ENCODE assay signal across 9 cellular contexts in genomic region chr1:218463194-218464156, GRCh38.
A peak's percentile ranks its signal among the peaks of the same experiment; 100 is the strongest.
DNase-seq lines count a peak whose midpoint lies in the region; ATAC-seq and TF ChIP-seq lines count a peak whose summit lies in the region.
"Had no signal": no experiment of that assay in that cellular context is flagged by ENCODE, and none has a peak within 500 bp of the region (broad histone marks: within the 10 kb centered on the region; RNA-seq: fewer than 3 reads in every experiment).

No MANE protein-coding gene starts in this region.

- H3K27me3 Mint-ChIP-seq in activated T-helper 1 cell treated with anti-CD3 and anti-CD28 coated beads, Interleukin-12 subunit alpha, Interleukin-12 subunit beta, Interleukin-2, Interleukin-4 antibody, amounts not matched to agents 30 ng/mL and 10 ng/mL and 1 ng/mL, durations not matched to agents 14 hours and 24 hours and 36 hours (ENCODE audit: insufficient read depth), result no peaks in the 10 kb centered on the region

- no peaks in the 10 kb centered on the region for H3K27me3 ChIP-seq in right atrium auricular region

- H3K36me3 Mint-ChIP-seq in activated T-helper 1 cell treated with anti-CD3 and anti-CD28 coated beads, Interleukin-12 subunit alpha, Interleukin-12 subunit beta, Interleukin-2, Interleukin-4 antibody, amounts not matched to agents 30 ng/mL and 10 ng/mL and 1 ng/mL, durations not matched to agents 14 hours and 24 hours and 36 hours (ENCODE audit: low read depth), result no peaks in the 10 kb centered on the region
- H3K36me3 Mint-ChIP-seq: IgD-negative memory B cell had no signal

- no peaks in the 10 kb centered on the region for H3K9me3 Mint-ChIP-seq in activated T-helper 1 cell treated with anti-CD3 and anti-CD28 coated beads, Interleukin-12 subunit alpha, Interleukin-12 subunit beta, Interleukin-2, Interleukin-4 antibody, amounts not matched to agents 30 ng/mL and 10 ng/mL and 1 ng/mL, durations not matched to agents 14 hours and 24 hours and 36 hours

- intact Hi-C loops in activated T-helper 1 cell treated with anti-CD3 and anti-CD28 coated beads, Interleukin-12 subunit alpha, Interleukin-12 subunit beta, Interleukin-2, Interleukin-4 antibody, amounts not matched to agents 30 ng/mL and 10 ng/mL and 1 ng/mL, durations not matched to agents 14 hours and 24 hours and 36 hours (cut with micrococcal nuclease), result no loop called here

- H3K27ac Mint-ChIP-seq in activated T-helper 1 cell treated with anti-CD3 and anti-CD28 coated beads, Interleukin-12 subunit alpha, Interleukin-12 subunit beta, Interleukin-2, Interleukin-4 antibody, amounts not matched to agents 30 ng/mL and 10 ng/mL and 1 ng/mL, durations not matched to agents 14 hours and 24 hours and 36 hours, result no peak overlapping the region
- H3K27ac Mint-ChIP-seq: IgD-negative memory B cell had no signal

- DNase-seq in HT1080 (ENCODE audit: low read depth) (peak; percentile 78), right atrium auricular region (ENCODE audit: low spot score) (peak; percentile 74), smooth muscle cell of the brain vasculature (ENCODE audit: low read depth, low spot score) (peak; percentile 36), KBM-7 (no peak), KG1 (lab: John Stamatoyannopoulos, UW) (no peak)
- DNase-seq in activated T-helper 1 cell treated with anti-CD3 and anti-CD28 coated beads, Interleukin-12 subunit alpha, Interleukin-12 subunit beta, Interleukin-2, Interleukin-4 antibody, amounts not matched to agents 30 ng/mL and 10 ng/mL and 1 ng/mL, durations not matched to agents 14 hours and 24 hours and 36 hours (ENCODE audit: low spot score), result no peak

- in situ Hi-C loops in KBM-7 (cut with MboI; ENCODE audit: low pct_unique_long_range_greater_than_20kb, low sequenced_read_pairs), result no loop called here

- peak overlapping the region in 1 of 2 donors; percentile 25 for H3K4me3 ChIP-seq in right atrium auricular region

- H3K36me3 ChIP-seq in right atrium auricular region, result no peaks in the 10 kb centered on the region

- H3K27ac ChIP-seq in angular gyrus (ENCODE audit: low read depth, low read length), result peak overlapping the region; percentile 40
- peak overlapping the region; percentile 63 to 84 for H3K27ac ChIP-seq in right atrium auricular region

- TF ChIP-seq CTCF in right atrium auricular region (IDR thresholded peaks at IDR 0.05), result no peak

- no peak overlapping the region for H3K4me3 Mint-ChIP-seq in activated T-helper 1 cell treated with anti-CD3 and anti-CD28 coated beads, Interleukin-12 subunit alpha, Interleukin-12 subunit beta, Interleukin-2, Interleukin-4 antibody, amounts not matched to agents 30 ng/mL and 10 ng/mL and 1 ng/mL, durations not matched to agents 14 hours and 24 hours and 36 hours
- H3K4me3 Mint-ChIP-seq: IgD-negative memory B cell had no signal

- no peaks in the 10 kb centered on the region for H3K9me3 ChIP-seq in right atrium auricular region

- peaks cover 0 to 54% of the 10 kb centered on the region in 2 donors for H3K4me1 ChIP-seq in right atrium auricular region

- ATAC-seq in GM21423 (IDR thresholded peaks at IDR 0.05; ENCODE audit: unreplicated experiment), result no peak

- no peaks in the 10 kb centered on the region for H3K4me1 Mint-ChIP-seq in activated T-helper 1 cell treated with anti-CD3 and anti-CD28 coated beads, Interleukin-12 subunit alpha, Interleukin-12 subunit beta, Interleukin-2, Interleukin-4 antibody, amounts not matched to agents 30 ng/mL and 10 ng/mL and 1 ng/mL, durations not matched to agents 14 hours and 24 hours and 36 hours (ENCODE audit: low read depth)

Comparison
In these comparisons a context has a peak if more than half of its experiments do, and no peak if none do; other contexts are left out.
1. DNase-seq: peak in HT1080 (single experiment), right atrium auricular region (single experiment) and smooth muscle cell of the brain vasculature (single experiment); none in KBM-7 (single experiment), activated T-helper 1 cell treated with anti-CD3 and anti-CD28 coated beads, Interleukin-12 subunit alpha, Interleukin-12 subunit beta, Interleukin-2, Interleukin-4 antibody, amounts not matched to agents 30 ng/mL and 10 ng/mL and 1 ng/mL, durations not matched to agents 14 hours and 24 hours and 36 hours (single experiment) and KG1 (single experiment).